ENCODE assay signal across 8 cellular contexts in the genomic region with DNA sequence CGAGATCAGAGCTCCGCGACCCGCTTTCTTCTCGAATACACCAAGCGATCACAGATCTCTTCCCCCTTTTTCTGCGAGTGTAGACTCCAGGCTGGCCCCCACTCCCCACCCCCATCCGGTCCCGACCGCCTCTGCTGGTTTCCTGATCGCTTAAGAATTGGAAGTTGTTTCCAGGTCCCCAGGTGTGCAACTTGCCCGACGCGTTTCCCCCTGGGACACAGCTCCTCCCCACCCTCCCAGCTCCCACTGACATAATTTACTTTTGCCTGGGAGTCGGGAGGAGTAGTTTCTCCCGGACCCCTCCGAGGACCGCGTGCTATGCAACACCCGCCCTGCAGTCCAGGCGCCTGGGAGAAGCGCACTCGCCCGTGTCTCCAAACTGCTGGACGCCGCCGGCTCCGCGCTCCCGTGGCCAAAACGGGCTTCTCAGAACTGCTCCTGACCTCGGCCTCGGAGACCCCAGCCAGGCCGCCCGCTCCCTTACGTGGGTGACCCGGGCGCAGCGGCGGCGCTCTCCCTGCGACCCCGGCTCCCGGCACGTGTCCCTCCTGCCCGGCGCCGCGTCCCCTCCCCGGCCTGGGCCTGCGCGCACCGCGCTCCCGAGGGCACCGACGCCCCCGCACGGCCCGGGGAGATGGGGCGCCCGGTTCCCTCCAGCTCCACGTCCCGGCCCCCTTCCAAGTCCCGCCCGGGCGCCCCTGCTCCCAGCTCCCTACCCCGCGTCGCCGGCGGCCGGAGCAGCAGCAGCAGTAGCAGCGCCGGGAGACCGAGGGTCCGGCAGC. TPM values are rescaled to one million over a fixed set of nuclear protein-coding genes. Genes with fewer than 3 reads are reported as not detected.
DNase-seq lines count a peak whose midpoint lies in the region; ATAC-seq and TF ChIP-seq lines count a peak whose summit lies in the region.

No MANE protein-coding gene starts in this region.

- H3K4me3 ChIP-seq in iPS DF 6.9 (ENCODE audit: low read length) = peak overlapping the region; percentile 64
- peak overlapping the region; percentile 98 for H3K4me3 ChIP-seq in skeletal muscle satellite cell (ENCODE audit: low read length)

- H3K9me3 ChIP-seq in iPS DF 6.9 (ENCODE audit: control insufficient read depth, insufficient read depth, low read length) (no peaks in the 10 kb centered on the region), skeletal muscle satellite cell (replicated peaks; ENCODE audit: low read length) (no peaks in the 10 kb centered on the region)

- no CpG with 5 or more reads among the region's 77 CpGs for WGBS in iPS DF 6.9 (ENCODE audit: insufficient coverage, insufficient read length)

- peak overlapping the region; percentile 54 for H3K9ac ChIP-seq in skeletal muscle satellite cell (ENCODE audit: low read depth, low read length)

- DNase-seq in A172 (ENCODE audit: low spot score) (peak; percentile 31), iPS DF 6.9 (ENCODE audit: low read depth, low spot score) (no peak), DMS153 (lab: John Stamatoyannopoulos, UW) (no peak)

- H3K27ac ChIP-seq in angular gyrus (ENCODE audit: low read depth, low read length) (peak overlapping the region; percentile 19), iPS DF 6.9 (ENCODE audit: low read length) (no peak overlapping the region)

- H3K36me3 ChIP-seq in iPS DF 6.9 (ENCODE audit: control insufficient read depth, insufficient read depth, low read length) = no peaks in the 10 kb centered on the region; the same call in 1 of the 2 replicates
- H3K36me3 ChIP-seq in skeletal muscle satellite cell (ENCODE audit: insufficient read depth, low read length) = no peaks in the 10 kb centered on the region

- ATAC-seq in GM18861 (IDR thresholded peaks at IDR 0.05; ENCODE audit: unreplicated experiment) = peak; percentile 7
- ATAC-seq in HG03095 (IDR thresholded peaks at IDR 0.05; ENCODE audit: unreplicated experiment) = peak; percentile 17
- peak; percentile 39 for ATAC-seq in SK-N-SH treated with all-trans-retinoic acid at 6 μM for 48 hours

- peak overlapping the region; percentile 99 for H3K4me2 ChIP-seq in skeletal muscle satellite cell (ENCODE audit: low read length)

- H3K4me1 ChIP-seq in iPS DF 6.9 (ENCODE audit: control insufficient read depth, insufficient read depth, low read length) = no peaks in the 10 kb centered on the region
- peaks cover 8% of the 10 kb centered on the region for H3K4me1 ChIP-seq in skeletal muscle satellite cell (ENCODE audit: control insufficient read depth, insufficient read depth, low read length)

- peaks cover 15% of the 10 kb centered on the region; the same call in 1 of the 2 replicates for H3K27me3 ChIP-seq in iPS DF 6.9 (ENCODE audit: control insufficient read depth, insufficient read depth, low read length)
- peaks cover 17% of the 10 kb centered on the region for H3K27me3 ChIP-seq in skeletal muscle satellite cell (ENCODE audit: control insufficient read depth, insufficient read depth, low read length)

TF ChIP-seq in SK-N-SH treated with all-trans-retinoic acid at 6 μM for 48 hours, 23 proteins besides CTCF, POLR2A, EP300 and RAD21:
- TF ChIP-seq ZNF565 (CRISPR knock-in tag; conservative IDR thresholded peaks at IDR 0.05; ENCODE audit: low read depth) = no peak
- no peak for TF ChIP-seq OSR1 (CRISPR knock-in tag; IDR thresholded peaks at IDR 0.05)
- TF ChIP-seq ISL1 (CRISPR knock-in tag; IDR thresholded peaks at IDR 0.05) = no peak
- TF ChIP-seq ZFP3 (CRISPR knock-in tag; IDR thresholded peaks at IDR 0.05) = no peak
- no peak for TF ChIP-seq TOX (CRISPR knock-in tag; IDR thresholded peaks at IDR 0.05; ENCODE audit: borderline replicate concordance)
- no peak for TF ChIP-seq ESRRG (CRISPR knock-in tag; IDR thresholded peaks at IDR 0.05)
- no peak for TF ChIP-seq ZFP30 (CRISPR knock-in tag; IDR thresholded peaks at IDR 0.05)
- no peak for TF ChIP-seq PPARA (CRISPR knock-in tag; IDR thresholded peaks at IDR 0.05; ENCODE audit: borderline replicate concordance)
- TF ChIP-seq, protein P1, sequence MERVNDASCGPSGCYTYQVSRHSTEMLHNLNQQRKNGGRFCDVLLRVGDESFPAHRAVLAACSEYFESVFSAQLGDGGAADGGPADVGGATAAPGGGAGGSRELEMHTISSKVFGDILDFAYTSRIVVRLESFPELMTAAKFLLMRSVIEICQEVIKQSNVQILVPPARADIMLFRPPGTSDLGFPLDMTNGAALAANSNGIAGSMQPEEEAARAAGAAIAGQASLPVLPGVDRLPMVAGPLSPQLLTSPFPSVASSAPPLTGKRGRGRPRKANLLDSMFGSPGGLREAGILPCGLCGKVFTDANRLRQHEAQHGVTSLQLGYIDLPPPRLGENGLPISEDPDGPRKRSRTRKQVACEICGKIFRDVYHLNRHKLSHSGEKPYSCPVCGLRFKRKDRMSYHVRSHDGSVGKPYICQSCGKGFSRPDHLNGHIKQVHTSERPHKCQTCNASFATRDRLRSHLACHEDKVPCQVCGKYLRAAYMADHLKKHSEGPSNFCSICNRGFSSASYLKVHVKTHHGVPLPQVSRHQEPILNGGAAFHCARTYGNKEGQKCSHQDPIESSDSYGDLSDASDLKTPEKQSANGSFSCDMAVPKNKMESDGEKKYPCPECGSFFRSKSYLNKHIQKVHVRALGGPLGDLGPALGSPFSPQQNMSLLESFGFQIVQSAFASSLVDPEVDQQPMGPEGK (CRISPR knock-in tag; IDR thresholded peaks at IDR 0.05; ENCODE audit: borderline replicate concordance) = no peak

RNA-seq across cellular contexts. Expression of gene IL15RA, which starts 0.5 kb away (rescaled TPM):
- total RNA-seq in A172 (2014; rRNA removed; shearing (Covaris generic)) = 10.3 and 16.3 TPM in 2 replicates
- 1.1 and 3.0 TPM in 2 replicates for total RNA-seq in skeletal muscle satellite cell (2012; rRNA removed)
